25 cellular contexts compared by ENCODE assay signal in genomic region chr19:11549386-11549953, GRCh38. TPM values are rescaled to one million over a fixed set of nuclear protein-coding genes. Genes with fewer than 3 reads are reported as not detected.
"Had no signal": no experiment of that assay in that cellular context is flagged by ENCODE, and none has a peak within 500 bp of the region (broad histone marks: within the 10 kb centered on the region; RNA-seq: fewer than 3 reads in every experiment).

No MANE protein-coding gene starts in this region.

- H3K27me3 Mint-ChIP-seq: activated B cell treated with CpG ODN at 0.5 μM for 24 hours; activated CD8-positive, alpha-beta memory T cell treated with anti-CD3 and anti-CD28 coated beads, Interleukin-2, amount 10 ng/mL, durations not matched to agents 7 days and 5 days; stimulated activated memory B cell treated with anti-CD40 and anti-IgM and Interleukin-4, amounts not matched to agents 10 μg/mL and 1 μg/mL and 100 μg/mL, for 72 hours; stimulated activated naive CD8-positive, alpha-beta T cell treated with anti-CD3 and anti-CD28 coated beads, Interleukin-15, amount 100 ng/mL, for 72 hours had no signal

- DNase-seq: activated B cell treated with CpG ODN at 0.5 μM for 24 hours; activated CD8-positive, alpha-beta memory T cell treated with anti-CD3 and anti-CD28 coated beads, Interleukin-2, amount 10 ng/mL, durations not matched to agents 7 days and 5 days; activated CD8-positive, alpha-beta T cell treated with anti-CD3 and anti-CD28 coated beads, Interleukin-2, amount 10 ng/mL, durations not matched to agents 7 days and 5 days; activated naive CD4-positive, alpha-beta T cell; activated T-cell treated with anti-CD3 and anti-CD28 coated beads, Interleukin-2, amount 50 U/mL, for 48 hours; anterior cingulate cortex; body of pancreas; colonic mucosa; effector CD8-positive, alpha-beta T cell; gastrocnemius medialis; heart left ventricle; hypothalamus; midbrain; naive thymus-derived CD8-positive, alpha-beta T cell; stimulated activated CD4-positive, alpha-beta T cell treated with anti-CD3 and anti-CD28 coated beads, Interleukin-1b, Interleukin-23, amount 100 ng/mL, for 48 hours; stimulated activated CD4-positive, alpha-beta T cell treated with anti-CD3 and anti-CD28 coated beads, Interleukin-4, amount 100 ng/mL, for 4 hours; stimulated activated CD8-positive, alpha-beta memory T cell treated with anti-CD3 and anti-CD28 coated beads, Interleukin-4, amount 100 ng/mL, for 48 hours; stimulated activated naive CD8-positive, alpha-beta T cell treated with anti-CD3 and anti-CD28 coated beads, Interleukin-15, amount 100 ng/mL, for 72 hours; T-helper 2 cell; thyroid gland had no signal

- H3K36me3 ChIP-seq: colonic mucosa had no signal

- H3K9me3 Mint-ChIP-seq: activated B cell treated with CpG ODN at 0.5 μM for 24 hours; activated T-helper 2 cell treated with anti-CD3 and anti-CD28 coated beads, Interferon-gamma antibody, Interleukin-2, Interleukin-4, amounts not matched to agents 10 μg/mL and 5 μg/mL and 100 μg/mL, durations not matched to agents 14 hours and 24 hours and 36 hours; naive thymus-derived CD8-positive, alpha-beta T cell; stimulated activated memory B cell treated with anti-CD40 and anti-IgM and Interleukin-4, amounts not matched to agents 10 μg/mL and 1 μg/mL and 100 μg/mL, for 72 hours; stimulated activated naive CD8-positive, alpha-beta T cell treated with anti-CD3 and anti-CD28 coated beads, Interleukin-15, amount 100 ng/mL, for 72 hours had no signal

- H3K4me3 Mint-ChIP-seq: activated B cell treated with CpG ODN at 0.5 μM for 24 hours; activated CD8-positive, alpha-beta memory T cell treated with anti-CD3 and anti-CD28 coated beads, Interleukin-2, amount 10 ng/mL, durations not matched to agents 7 days and 5 days; activated CD8-positive, alpha-beta T cell treated with anti-CD3 and anti-CD28 coated beads, Interleukin-2, amount 10 ng/mL, durations not matched to agents 7 days and 5 days; activated naive CD8-positive, alpha-beta T cell; naive thymus-derived CD8-positive, alpha-beta T cell; stimulated activated memory B cell treated with anti-CD40 and anti-IgM and Interleukin-4, amounts not matched to agents 10 μg/mL and 1 μg/mL and 100 μg/mL, for 72 hours; stimulated activated naive CD8-positive, alpha-beta T cell treated with anti-CD3 and anti-CD28 coated beads, Interleukin-15, amount 100 ng/mL, for 72 hours had no signal

- H3K4me3 ChIP-seq: body of pancreas, colonic mucosa, gastrocnemius medialis, heart left ventricle, smooth muscle cell, thyroid gland had no signal

- H3K9me3 ChIP-seq: body of pancreas, colonic mucosa, gastrocnemius medialis, heart left ventricle, thyroid gland had no signal

- H3K27ac Mint-ChIP-seq: activated B cell treated with CpG ODN at 0.5 μM for 24 hours; activated CD8-positive, alpha-beta memory T cell treated with anti-CD3 and anti-CD28 coated beads, Interleukin-2, amount 10 ng/mL, durations not matched to agents 7 days and 5 days; activated CD8-positive, alpha-beta T cell treated with anti-CD3 and anti-CD28 coated beads, Interleukin-2, amount 10 ng/mL, durations not matched to agents 7 days and 5 days; activated naive CD8-positive, alpha-beta T cell; activated T-helper 2 cell treated with anti-CD3 and anti-CD28 coated beads, Interferon-gamma antibody, Interleukin-2, Interleukin-4, amounts not matched to agents 10 μg/mL and 5 μg/mL and 100 μg/mL, durations not matched to agents 14 hours and 24 hours and 36 hours; stimulated activated memory B cell treated with anti-CD40 and anti-IgM and Interleukin-4, amounts not matched to agents 10 μg/mL and 1 μg/mL and 100 μg/mL, for 72 hours had no signal

- H3K27ac ChIP-seq: body of pancreas, colonic mucosa, gastrocnemius medialis, thyroid gland had no signal

- H3K4me1 ChIP-seq: body of pancreas, colonic mucosa, gastrocnemius medialis, heart left ventricle, thyroid gland had no signal

- H3K27me3 ChIP-seq: body of pancreas, colonic mucosa, gastrocnemius medialis, heart left ventricle, thyroid gland had no signal

- H3K36me3 Mint-ChIP-seq: activated naive CD8-positive, alpha-beta T cell had no signal

- ATAC-seq: activated CD8-positive, alpha-beta memory T cell treated with anti-CD3 and anti-CD28 coated beads, Interleukin-2, amount 10 ng/mL, durations not matched to agents 7 days and 5 days; activated CD8-positive, alpha-beta T cell treated with anti-CD3 and anti-CD28 coated beads, Interleukin-2, amount 10 ng/mL, durations not matched to agents 7 days and 5 days; body of pancreas; gastrocnemius medialis; heart left ventricle; naive thymus-derived CD8-positive, alpha-beta T cell; stimulated activated memory B cell treated with anti-CD40 and anti-IgM and Interleukin-4, amounts not matched to agents 10 μg/mL and 1 μg/mL and 100 μg/mL, for 72 hours; stimulated activated naive CD8-positive, alpha-beta T cell treated with anti-CD3 and anti-CD28 coated beads, Interleukin-15, amount 100 ng/mL, for 72 hours had no signal

RNA-seq across cellular contexts. Expression of gene CNN1, which starts 10.8 kb away (rescaled TPM):
- total RNA-seq: activated B cell treated with CpG ODN at 0.5 μM for 24 hours; activated CD8-positive, alpha-beta memory T cell treated with anti-CD3 and anti-CD28 coated beads, Interleukin-2, amount 10 ng/mL, durations not matched to agents 7 days and 5 days; activated CD8-positive, alpha-beta T cell treated with anti-CD3 and anti-CD28 coated beads, Interleukin-2, amount 10 ng/mL, durations not matched to agents 7 days and 5 days; activated T-helper 2 cell treated with anti-CD3 and anti-CD28 coated beads, Interferon-gamma antibody, Interleukin-2, Interleukin-4, amounts not matched to agents 10 μg/mL and 5 μg/mL and 100 μg/mL, durations not matched to agents 14 hours and 24 hours and 36 hours; dermis microvascular lymphatic vessel endothelial cell; naive thymus-derived CD8-positive, alpha-beta T cell had no signal
- polyA plus RNA-seq: naive thymus-derived CD8-positive, alpha-beta T cell had no signal
